Comparison of ENCODE assay signal across 22 cellular contexts in the genomic region with DNA sequence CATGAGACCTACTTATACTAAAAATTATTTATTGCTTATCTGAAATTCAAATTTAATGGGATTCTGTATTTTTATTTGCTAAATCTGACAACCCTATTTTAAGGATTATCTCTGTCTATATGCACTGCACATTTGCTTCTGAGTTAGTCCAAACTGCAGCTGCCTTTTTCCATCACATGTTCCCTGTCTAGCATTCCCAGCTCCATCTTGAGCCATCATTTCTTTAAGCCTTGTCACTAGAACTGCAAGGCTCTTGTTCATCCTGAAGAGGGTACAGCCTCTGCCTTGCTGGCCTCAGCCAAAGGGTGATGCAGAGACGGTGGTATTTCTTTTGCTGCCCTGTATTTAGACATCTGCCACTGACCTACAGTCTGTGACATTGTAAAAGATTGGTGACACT.
"Had no signal": no experiment of that assay in that cellular context is flagged by ENCODE, and none has a peak within 500 bp of the region (broad histone marks: within the 10 kb centered on the region; RNA-seq: fewer than 3 reads in every experiment).

No MANE protein-coding gene starts in this region.

- H3K4me2 ChIP-seq: SK-N-SH had no signal

- FAIRE-seq: HepG2, RCC 7860 had no signal

- H3K9ac ChIP-seq: SK-N-SH had no signal

- H3K9me3 ChIP-seq: SK-N-SH had no signal

- ATAC-seq: HepG2 had no signal

- DNase-seq: Karpas-422, KG1, MV-4-11, NCI-H1048, NCI-H1105, NCI-H1417, NCI-H1436 treated with DMSO at 0.1 percent for 48 hours, NCI-H1694, NCI-H187 treated with DMSO at 0.1 percent for 48 hours, NCI-H2029 treated with DMSO at 0.1 percent for 48 hours, NCI-H2171 treated with DMSO at 0.1 percent for 48 hours, NCI-H345, NCI-H446 treated with DMSO at 0.1 percent for 48 hours, NCI-H510A treated with DMSO at 0.1 percent for 48 hours, NCI-H526, Right ventricle myocardium superior, RPMI8226, SIG-M5, SK-N-SH, SW 1271 had no signal
